In genomic region chr19:35959040-35959967, GRCh38 we compare ENCODE assay signal across 9 cellular contexts. TPM values are rescaled to one million over a fixed set of nuclear protein-coding genes. Genes with fewer than 3 reads are reported as not detected.
DNase-seq lines count a peak whose midpoint lies in the region; ATAC-seq, FAIRE-seq and TF ChIP-seq lines count a peak whose summit lies in the region.
"Had no signal": no experiment of that assay in that cellular context is flagged by ENCODE, and none has a peak within 500 bp of the region (broad histone marks: within the 10 kb centered on the region; RNA-seq: fewer than 3 reads in every experiment).

No MANE protein-coding gene starts in this region.

- H3K27me3 Mint-ChIP-seq in activated naive CD4-positive, alpha-beta T cell treated with anti-CD3 and anti-CD28 coated beads, Interleukin-2, amount 50 U/mL, for 24 hours: no peaks in the 10 kb centered on the region

- H2AFZ ChIP-seq in keratinocyte (ENCODE audit: control insufficient read depth, low read length): no peak overlapping the region

- H3K36me3 Mint-ChIP-seq in activated naive CD4-positive, alpha-beta T cell treated with anti-CD3 and anti-CD28 coated beads, Interleukin-2, amount 50 U/mL, for 24 hours: no peaks in the 10 kb centered on the region

- FAIRE-seq in keratinocyte (lab: Jason Lieb, UNC): no peak

- H3K4me3 Mint-ChIP-seq in activated naive CD4-positive, alpha-beta T cell treated with anti-CD3 and anti-CD28 coated beads, Interleukin-2, amount 50 U/mL, for 24 hours: peak overlapping the region; percentile 75

- peak; percentile 40 for DNase-seq in COLO668 (lab: John Stamatoyannopoulos, UW; ENCODE audit: unreplicated experiment)
- no peak for DNase-seq in RWPE2 (ENCODE audit: low spot score)
- DNase-seq in keratinocyte (ENCODE audit: low read depth, low spot score): no peak
- peak; percentile 26 to 69 (median 48) for DNase-seq in stimulated activated CD4-positive, alpha-beta T cell treated with anti-CD3 and anti-CD28 coated beads, TNF-alpha, amount 100 ng/mL, for 48 hours (ENCODE audit: low read depth in 3 of 3)
- no peak for DNase-seq in NCI-H1092 (lab: John Stamatoyannopoulos, UW)
- no peak for DNase-seq in DMS114 treated with DMSO at 0.1 percent for 48 hours (lab: John Stamatoyannopoulos, UW; ENCODE audit: unreplicated experiment)

- dilution Hi-C loops in keratinocyte (cut with MboI; ENCODE audit: extremely low pct_ligation_motif_present, low sequenced_read_pairs): no loop called here

- H3K36me3 ChIP-seq in RWPE2 (ENCODE audit: low read depth) (no peaks in the 10 kb centered on the region), keratinocyte (ENCODE audit: control insufficient read depth in 2 of 2, extremely low read depth in 1 of 2, insufficient read depth in 2 of 2, low read length in 2 of 2) (no peaks in the 10 kb centered on the region)
- H3K36me3 ChIP-seq: HAP-1 had no signal

- H3K4me1 Mint-ChIP-seq in activated naive CD4-positive, alpha-beta T cell treated with anti-CD3 and anti-CD28 coated beads, Interleukin-2, amount 50 U/mL, for 24 hours: peaks cover 44% of the 10 kb centered on the region

- H3K9me3 ChIP-seq in RWPE2 (ENCODE audit: severe bottlenecking) (no peaks in the 10 kb centered on the region), keratinocyte (ENCODE audit: control insufficient read depth, low read depth, low read length) (no peaks in the 10 kb centered on the region)
- H3K9me3 ChIP-seq: HAP-1 had no signal

- H3K4me1 ChIP-seq in RWPE2 (ENCODE audit: insufficient read depth, poor library complexity, severe bottlenecking) (no peaks in the 10 kb centered on the region), keratinocyte (ENCODE audit: control insufficient read depth, extremely low read depth, insufficient read depth, low read length) (no peaks in the 10 kb centered on the region)

- H3K9me1 ChIP-seq in keratinocyte (ENCODE audit: control insufficient read depth, extremely low read depth, insufficient read depth, low read length): no peaks in the 10 kb centered on the region

- ATAC-seq in RWPE2 (ENCODE audit: low read depth) (peak; percentile 27; the same call in 1 of the 3 replicates), HG03196 (IDR thresholded peaks at IDR 0.05; ENCODE audit: unreplicated experiment) (no peak)

- no peak overlapping the region for H3K27ac Mint-ChIP-seq in activated naive CD4-positive, alpha-beta T cell treated with anti-CD3 and anti-CD28 coated beads, Interleukin-2, amount 50 U/mL, for 24 hours

- no peak overlapping the region for H3K4me2 ChIP-seq in keratinocyte (ENCODE audit: control insufficient read depth, extremely low read depth, insufficient read depth, low read depth, low read length)

- peaks cover 4% of the 10 kb centered on the region for H4K20me1 ChIP-seq in keratinocyte (ENCODE audit: control insufficient read depth, extremely low read depth, insufficient read depth, low read length)

- TF ChIP-seq CTCF in RWPE2 (IDR thresholded peaks at IDR 0.05; ENCODE audit: poor library complexity, severe bottlenecking) (peak; percentile 38), keratinocyte (optimal IDR thresholded peaks at IDR 0.05 in 1 of 3, IDR thresholded peaks at IDR 0.05 in 1 of 3, conservative IDR thresholded peaks at IDR 0.05 in 1 of 3; ENCODE audit: extremely low read depth in 1 of 3, insufficient read depth in 2 of 3, low read length in 3 of 3) (peak in 2 of 3 experiments; percentile 34 to 51)

- no peaks in the 10 kb centered on the region for H3K9me3 Mint-ChIP-seq in activated naive CD4-positive, alpha-beta T cell treated with anti-CD3 and anti-CD28 coated beads, Interleukin-2, amount 50 U/mL, for 24 hours

- H3K9ac ChIP-seq in keratinocyte (ENCODE audit: control insufficient read depth, extremely low read depth, insufficient read depth, low read length): no peak overlapping the region

- no peak overlapping the region for H3K27ac ChIP-seq in RWPE2 (ENCODE audit: poor library complexity, severe bottlenecking)
- no peak overlapping the region for H3K27ac ChIP-seq in keratinocyte (ENCODE audit: control insufficient read depth, insufficient read depth, low read length)

- H3K27me3 ChIP-seq in RWPE2 (ENCODE audit: insufficient read depth, poor library complexity, severe bottlenecking): peaks cover 35% of the 10 kb centered on the region
- H3K27me3 ChIP-seq in keratinocyte (ENCODE audit: control insufficient read depth, extremely low read depth, insufficient read depth, low read length): peaks cover 33% of the 10 kb centered on the region

- no peak overlapping the region for H3K4me3 ChIP-seq in RWPE2 (ENCODE audit: severe bottlenecking)
- no peak overlapping the region for H3K4me3 ChIP-seq in keratinocyte (ENCODE audit: control insufficient read depth in 2 of 3, extremely low read depth in 1 of 3, insufficient read depth in 2 of 3, low read depth in 1 of 3, low read length in 3 of 3)
- H3K4me3 ChIP-seq: HAP-1 had no signal

- H3K79me2 ChIP-seq in keratinocyte (ENCODE audit: control insufficient read depth, insufficient read depth, low read length): no peaks in the 10 kb centered on the region

RNA-seq across cellular contexts. Expression of gene LRFN3, which starts 23.1 kb away (rescaled TPM):
- polyA plus RNA-seq in keratinocyte: 0.73 to 6.1 TPM (median 0.90 TPM) in 3 replicates
- polyA plus RNA-seq in keratinocyte (2011; ENCODE audit: low read depth): 0.60 TPM
- polyA plus RNA-seq in keratinocyte (2011; cell fraction: cytosol; rRNA removed): 2.6 and 5.1 TPM in 2 replicates
- polyA plus RNA-seq in keratinocyte (2011; cell fraction: nucleus; rRNA removed): 3.7 and 6.1 TPM in 2 replicates
- polyA plus RNA-seq in keratinocyte (2012; ENCODE audit: low replicate concordance): 4.7 and 12.0 TPM in 2 replicates
- 1.0 to 11.5 TPM (median 1.6 TPM) in 3 replicates for polyA minus RNA-seq in keratinocyte
- polyA minus RNA-seq in keratinocyte (2011; cell fraction: cytosol; rRNA and poly(A)+ RNA removed): 8.4 TPM
- polyA minus RNA-seq in keratinocyte (2011; cell fraction: nucleus; rRNA and poly(A)+ RNA removed): 3.7 TPM in 2 replicates

RNA-seq across cellular contexts. Expression of gene SDHAF1, which starts 35.7 kb away (rescaled TPM):
- polyA plus RNA-seq in keratinocyte: 7.3 to 11.9 TPM (median 8.0 TPM) in 3 replicates
- polyA plus RNA-seq in keratinocyte (2011; ENCODE audit: low read depth): 3.0 TPM
- 6.0 and 12.4 TPM in 2 replicates for polyA plus RNA-seq in keratinocyte (2011; cell fraction: cytosol; rRNA removed)
- 8.5 TPM in 2 replicates for polyA plus RNA-seq in keratinocyte (2011; cell fraction: nucleus; rRNA removed)
- polyA plus RNA-seq in keratinocyte (2012; ENCODE audit: low replicate concordance): 8.5 and 12.8 TPM in 2 replicates
- 1.5 to 3.0 TPM (median 2.7 TPM) in 3 replicates for polyA minus RNA-seq in keratinocyte
- polyA minus RNA-seq in keratinocyte (2011; cell fraction: cytosol; rRNA and poly(A)+ RNA removed): 11.5 TPM
- polyA minus RNA-seq in keratinocyte (2011; cell fraction: nucleus; rRNA and poly(A)+ RNA removed): 2.6 and 2.8 TPM in 2 replicates

RNA-seq across cellular contexts. Expression of gene SYNE4, which starts 49.3 kb away (rescaled TPM):
- polyA plus RNA-seq in keratinocyte: 0.19 to 0.72 TPM (median 0.28 TPM) in 3 replicates
- 0.39 TPM for polyA plus RNA-seq in keratinocyte (2011; ENCODE audit: low read depth)
- 0.17 TPM in 2 replicates for polyA plus RNA-seq in keratinocyte (2011; cell fraction: cytosol; rRNA removed)
- 2.3 TPM in 2 replicates for polyA plus RNA-seq in keratinocyte (2011; cell fraction: nucleus; rRNA removed)
- polyA plus RNA-seq in keratinocyte (2012; ENCODE audit: low replicate concordance): 0.21 and 1.0 TPM in 2 replicates
- polyA minus RNA-seq in keratinocyte: not detected in 3 replicates
- not detected for polyA minus RNA-seq in keratinocyte (2011; cell fraction: cytosol; rRNA and poly(A)+ RNA removed)
- polyA minus RNA-seq in keratinocyte (2011; cell fraction: nucleus; rRNA and poly(A)+ RNA removed): 0.32 and 1.4 TPM in 2 replicates

RNA-seq across cellular contexts. Expression of gene TYROBP, which starts 51.2 kb away (rescaled TPM):
- polyA plus RNA-seq in keratinocyte: not detected in 3 replicates
- polyA plus RNA-seq in keratinocyte (2011; ENCODE audit: low read depth): not detected
- not detected in 2 replicates for polyA plus RNA-seq in keratinocyte (2011; cell fraction: cytosol; rRNA removed)
- not detected in 2 replicates for polyA plus RNA-seq in keratinocyte (2011; cell fraction: nucleus; rRNA removed)
- polyA plus RNA-seq in keratinocyte (2012; ENCODE audit: low replicate concordance): not detected in 2 replicates
- polyA minus RNA-seq in keratinocyte: not detected in 3 replicates
- polyA minus RNA-seq in keratinocyte (2011; cell fraction: cytosol; rRNA and poly(A)+ RNA removed): not detected
- polyA minus RNA-seq in keratinocyte (2011; cell fraction: nucleus; rRNA and poly(A)+ RNA removed): not detected in 2 replicates

RNA-seq across cellular contexts. Expression of gene ALKBH6, which starts 54.7 kb away (rescaled TPM):
- 27.8 to 37.1 TPM (median 36.7 TPM) in 3 replicates for polyA plus RNA-seq in keratinocyte
- 3.5 TPM for polyA plus RNA-seq in keratinocyte (2011; ENCODE audit: low read depth)
- polyA plus RNA-seq in keratinocyte (2011; cell fraction: cytosol; rRNA removed): 15.8 and 26.9 TPM in 2 replicates
- 87.0 and 90.7 TPM in 2 replicates for polyA plus RNA-seq in keratinocyte (2011; cell fraction: nucleus; rRNA removed)
- 22.5 and 25.9 TPM in 2 replicates for polyA plus RNA-seq in keratinocyte (2012; ENCODE audit: low replicate concordance)
- polyA minus RNA-seq in keratinocyte: 10.6 to 13.3 TPM (median 12.9 TPM) in 3 replicates
- 20.7 TPM for polyA minus RNA-seq in keratinocyte (2011; cell fraction: cytosol; rRNA and poly(A)+ RNA removed)
- 8.5 and 15.7 TPM in 2 replicates for polyA minus RNA-seq in keratinocyte (2011; cell fraction: nucleus; rRNA and poly(A)+ RNA removed)

Comparison
In these comparisons a context has a peak if more than half of its experiments do, and no peak if none do; other contexts are left out.
1. DNase-seq: peak in COLO668 (single experiment) and stimulated activated CD4-positive, alpha-beta T cell treated with anti-CD3 and anti-CD28 coated beads, TNF-alpha, amount 100 ng/mL, for 48 hours (3 of 3); none in RWPE2 (single experiment), keratinocyte (single experiment), NCI-H1092 (single experiment) and DMS114 treated with DMSO at 0.1 percent for 48 hours (single experiment).